In genomic region chr4:181524455-181524854, GRCh38 we compare ENCODE assay signal across 17 cellular contexts.
"Had no signal": no experiment of that assay in that cellular context is flagged by ENCODE, and none has a peak within 500 bp of the region (broad histone marks: within the 10 kb centered on the region; RNA-seq: fewer than 3 reads in every experiment).

No MANE protein-coding gene starts in this region.

- H3K27ac Mint-ChIP-seq: immature natural killer cell, memory B cell, naive B cell, progenitor cell of endocrine pancreas had no signal

- H3K27me3 ChIP-seq: colonic mucosa, foreskin keratinocyte had no signal

- H3K27ac ChIP-seq: colonic mucosa, foreskin keratinocyte, left ventricle myocardium inferior, lower lobe of right lung, pancreas had no signal

- H3K27me3 Mint-ChIP-seq: memory B cell, naive B cell, progenitor cell of endocrine pancreas had no signal

- H3K36me3 ChIP-seq: colonic mucosa, left ventricle myocardium inferior, lower lobe of right lung, pancreas had no signal

- ATAC-seq: foreskin keratinocyte, lower lobe of right lung, pancreas, right cardiac atrium had no signal

- H3K36me3 Mint-ChIP-seq: immature natural killer cell, memory B cell, naive B cell had no signal

- H3K4me1 Mint-ChIP-seq: immature natural killer cell, memory B cell, naive B cell had no signal

- H3K9me3 Mint-ChIP-seq: memory B cell had no signal

- H3K4me2 ChIP-seq: smooth muscle cell had no signal

- H3K4me1 ChIP-seq: colonic mucosa, foreskin keratinocyte, left ventricle myocardium inferior, lower lobe of right lung, pancreas had no signal

- H3K4me3 ChIP-seq: colonic mucosa, left ventricle myocardium inferior, lower lobe of right lung, pancreas, smooth muscle cell had no signal

- DNase-seq: colonic mucosa; dermis blood vessel endothelial cell; erythroblast; foreskin keratinocyte; immature natural killer cell; left ventricle myocardium inferior; lower lobe of right lung; midbrain; naive B cell; pancreas; right cardiac atrium; stimulated activated CD4-positive, alpha-beta T cell treated with anti-CD3 and anti-CD28 coated beads, Interleukin-2, amount 100 ng/mL, for 48 hours; stimulated activated naive CD4-positive, alpha-beta T cell treated with Interleukin-2 at 50 U/mL for 16 hours; trophoblast cell had no signal

- H3K4me3 Mint-ChIP-seq: immature natural killer cell, memory B cell, naive B cell had no signal

- H3K9me3 ChIP-seq: colonic mucosa, left ventricle myocardium inferior, lower lobe of right lung, pancreas had no signal
